Comparison of ENCODE assay signal across 16 cellular contexts in the genomic region with DNA sequence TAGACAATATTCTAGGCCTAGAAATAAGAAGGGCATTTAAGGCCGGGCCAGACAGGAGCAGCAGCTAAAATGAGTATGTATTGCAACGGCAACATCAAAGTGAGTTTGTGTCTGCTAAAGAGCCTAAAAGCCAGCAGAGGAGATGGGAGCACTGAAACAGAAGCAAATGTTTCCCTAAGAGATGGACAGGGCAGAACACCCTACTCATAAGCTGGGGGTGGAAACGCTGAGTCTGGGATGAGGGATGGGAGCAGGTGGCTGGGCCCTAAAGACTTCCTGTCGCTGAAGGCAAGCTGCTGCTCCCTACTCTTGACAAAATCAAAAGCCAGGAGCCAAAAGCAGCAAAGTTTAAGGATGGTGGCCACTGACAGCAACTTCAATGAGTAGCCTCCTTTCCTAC. TPM values are rescaled to one million over a fixed set of nuclear protein-coding genes. Genes with fewer than 3 reads are reported as not detected.
DNase-seq lines count a peak whose midpoint lies in the region; ATAC-seq, FAIRE-seq and TF ChIP-seq lines count a peak whose summit lies in the region.
"Had no signal": no experiment of that assay in that cellular context is flagged by ENCODE, and none has a peak within 500 bp of the region (broad histone marks: within the 10 kb centered on the region; RNA-seq: fewer than 3 reads in every experiment).

No MANE protein-coding gene starts in this region.

- H3K27me3 ChIP-seq in right lobe of liver: no peaks in the 10 kb centered on the region
- no peaks in the 10 kb centered on the region for H3K27me3 ChIP-seq in HepG2 (ENCODE audit: control insufficient read depth in 1 of 2, insufficient read depth in 2 of 2, low read length in 2 of 2)
- H3K27me3 ChIP-seq in neural progenitor cell: no peaks in the 10 kb centered on the region
- H3K27me3 ChIP-seq in aorta (ENCODE audit: control insufficient read depth in 1 of 2, insufficient read depth in 2 of 2, low read length in 1 of 2): no peaks in the 10 kb centered on the region
- H3K27me3 ChIP-seq: left lung had no signal

- no peaks in the 10 kb centered on the region for H3K9me3 Mint-ChIP-seq in neural progenitor cell

- H3K9ac ChIP-seq in HepG2 (ENCODE audit: insufficient read depth, low read depth, low read length) (no peak overlapping the region), neural progenitor cell (no peak overlapping the region)

- no peak for ATAC-seq in right lobe of liver
- no peak; the same call in 2 of the 3 replicates for ATAC-seq in HepG2
- no peak for ATAC-seq in aorta (ENCODE audit: low FRiP score)
- ATAC-seq in HG03354 (IDR thresholded peaks at IDR 0.05; ENCODE audit: poor library complexity, severe bottlenecking, unreplicated experiment): no peak
- ATAC-seq: K562 had no signal

- intact Hi-C loops in right lobe of liver (cut with DNase I): no loop called here
- intact Hi-C loops in HepG2 (cut with micrococcal nuclease; ENCODE audit: unreplicated experiment): no loop called here
- intact Hi-C loops in aorta (cut with DNase I): no loop called here

- DNase-seq in right lobe of liver (no peak), HepG2 (ENCODE audit: low spot score) (no peak), cerebellar cortex (ENCODE audit: low spot score) (peak; percentile 50), neural progenitor cell (ENCODE audit: low spot score) (no peak), aorta (no peak), UCSD-AML1 (lab: John Stamatoyannopoulos, UW; ENCODE audit: unreplicated experiment) (no peak), RCC 7860 (ENCODE audit: low spot score) (no peak)
- DNase-seq: activated CD8-positive, alpha-beta memory T cell treated with anti-CD3 and anti-CD28 coated beads for 24 hours; activated naive CD4-positive, alpha-beta T cell treated with anti-CD3 and anti-CD28 coated beads, Interleukin-2, amount 50 U/mL, for 16 hours; hippocampal formation; left lung; NCI-H1436; T1000 had no signal

- CTCF ChIA-PET in HepG2 (lab: Yijun Ruan, JAX; ENCODE audit: low intra/inter-chr PET ratio, low total read pairs): no interaction called here

- H4K20me1 ChIP-seq in HepG2 (ENCODE audit: insufficient read depth, low read length) (no peaks in the 10 kb centered on the region), neural progenitor cell (ENCODE audit: low read depth) (peaks cover 11% of the 10 kb centered on the region)

- H3K4me1 Mint-ChIP-seq in neural progenitor cell: peaks cover 11% of the 10 kb centered on the region

- H3K36me3 ChIP-seq in right lobe of liver (no peaks in the 10 kb centered on the region), HepG2 (replicated peaks in 1 of 2; ENCODE audit: control insufficient read depth in 1 of 2, insufficient read depth in 2 of 2, low read length in 2 of 2) (peaks cover 11 to 60% of the 10 kb centered on the region in 2 experiments), neural progenitor cell (no peaks in the 10 kb centered on the region), aorta (ENCODE audit: control insufficient read depth in 1 of 2, insufficient read depth in 2 of 2, low read length in 1 of 2) (no peaks in the 10 kb centered on the region)

- H3K9me3 ChIP-seq in right lobe of liver: no peaks in the 10 kb centered on the region
- no peaks in the 10 kb centered on the region for H3K9me3 ChIP-seq in HepG2 (ENCODE audit: low read length)
- no peaks in the 10 kb centered on the region for H3K9me3 ChIP-seq in neural progenitor cell (ENCODE audit: low read depth)
- H3K9me3 ChIP-seq in aorta (ENCODE audit: control insufficient read depth, low read length): no peaks in the 10 kb centered on the region
- H3K9me3 ChIP-seq: left lung had no signal

- H3K36me3 Mint-ChIP-seq in neural progenitor cell: peaks cover 10% of the 10 kb centered on the region

- no peak for FAIRE-seq in HepG2 (lab: Jason Lieb, UNC)
- no peak for FAIRE-seq in RCC 7860 (lab: Jason Lieb, UNC)
- FAIRE-seq: K562, urothelium cell line had no signal

- 54% methylated on average over 3 of the region's 4 CpGs for WGBS in right lobe of liver (ENCODE audit: insufficient coverage, low coverage, low lambda C conversion rate, missing lambda C conversion rate)
- 89% methylated on average over 4 of the region's 4 CpGs for WGBS in HepG2 (ENCODE audit: low lambda C conversion rate)
- 83 to 85% methylated on average over 4 of the region's 4 CpGs for WGBS in aorta, 2 donors

- no peak for TF ChIP-seq EP300 in HepG2 (IDR thresholded peaks at IDR 0.05; ENCODE audit: low read depth in 2 of 2, low read length in 2 of 2)
- no peak for TF ChIP-seq EP300 in HepG2 (CRISPR knock-in tag; IDR thresholded peaks at IDR 0.05; ENCODE audit: borderline replicate concordance)

- H3K4me3 Mint-ChIP-seq in neural progenitor cell: no peak overlapping the region

- no peaks in the 10 kb centered on the region for H3K27me3 Mint-ChIP-seq in neural progenitor cell (ENCODE audit: insufficient read depth, low read depth)

- H2AFZ ChIP-seq in HepG2 (ENCODE audit: low read length) (no peak overlapping the region), neural progenitor cell (replicated peaks) (no peak overlapping the region)

- no peaks in the 10 kb centered on the region for H3K79me2 ChIP-seq in HepG2 (ENCODE audit: insufficient read depth, low read length)
- no peaks in the 10 kb centered on the region for H3K79me2 ChIP-seq in neural progenitor cell (ENCODE audit: low read depth)

- no peak overlapping the region for H3K4me3 ChIP-seq in right lobe of liver
- no peak overlapping the region for H3K4me3 ChIP-seq in HepG2 (replicated peaks in 1 of 3; ENCODE audit: insufficient read depth in 1 of 3, low read depth in 2 of 3, low read length in 3 of 3)
- H3K4me3 ChIP-seq in neural progenitor cell: no peak overlapping the region
- no peak overlapping the region for H3K4me3 ChIP-seq in aorta (ENCODE audit: low read length in 2 of 2)
- H3K4me3 ChIP-seq: K562, left lung had no signal

- H3K27ac ChIP-seq in right lobe of liver: peak overlapping the region; percentile 44 to 83 (median 62)
- no peak overlapping the region for H3K27ac ChIP-seq in HepG2 (ENCODE audit: extremely low read length, insufficient read depth, low read length)
- peak overlapping the region; percentile 58 for H3K27ac ChIP-seq in neural progenitor cell
- peak overlapping the region; percentile 17 to 20 for H3K27ac ChIP-seq in aorta (ENCODE audit: low read depth in 1 of 2, low read length in 2 of 2)
- H3K27ac ChIP-seq: left lung had no signal

- in situ Hi-C loops in HepG2 (cut with HindIII; ENCODE audit: extremely low pct_ligation_motif_present, low pct_unique_long_range_greater_than_20kb): no loop called here

- no peak for TF ChIP-seq CTCF in right lobe of liver (IDR thresholded peaks at IDR 0.05)
- no peak for TF ChIP-seq CTCF in HepG2 (CRISPR knock-in tag; IDR thresholded peaks at IDR 0.05)
- no peak for TF ChIP-seq CTCF in neural progenitor cell (IDR thresholded peaks at IDR 0.05)

- H3F3A ChIP-seq in neural progenitor cell (ENCODE audit: low read depth): peaks cover 14% of the 10 kb centered on the region

- POLR2A ChIA-PET in HepG2 (lab: Yijun Ruan, JAX): no interaction called here

- no peak overlapping the region for H3K4me2 ChIP-seq in HepG2 (ENCODE audit: low read depth, low read length)
- peak overlapping the region; percentile 53 for H3K4me2 ChIP-seq in neural progenitor cell

- H3K4me1 ChIP-seq in right lobe of liver (peaks cover 0 to 40% (median 2%) of the 10 kb centered on the region in 4 donors), HepG2 (ENCODE audit: insufficient read depth, low read length) (no peaks in the 10 kb centered on the region), neural progenitor cell (peaks cover 16% of the 10 kb centered on the region), aorta (ENCODE audit: control insufficient read depth in 1 of 2, insufficient read depth in 2 of 2, low read length in 2 of 2) (peaks cover 0 to 8% of the 10 kb centered on the region in 2 donors)

- BruUV-seq in HepG2 (replicated peaks; lab: Mats Ljungman, UMichigan): no TSS peak

- no peak overlapping the region for H3K27ac Mint-ChIP-seq in neural progenitor cell

- TF ChIP-seq RAD21 in HepG2 (CRISPR knock-in tag; IDR thresholded peaks at IDR 0.05): no peak

- no peak for TF ChIP-seq POLR2A in right lobe of liver (IDR thresholded peaks at IDR 0.05)
- TF ChIP-seq POLR2A in HepG2 (IDR thresholded peaks at IDR 0.05; ENCODE audit: insufficient read depth in 1 of 2, low read depth in 2 of 2, low read length in 2 of 2): peak in 1 of 2 experiments; percentile 36; a peak in 1 of 4 replicates

TF ChIP-seq in HepG2, 621 proteins besides CTCF, POLR2A, EP300 and RAD21 (continues in another document):
- TF ChIP-seq MIXL1 (CRISPR knock-in tag; IDR thresholded peaks at IDR 0.05) (no peak), GLI4 (CRISPR knock-in tag; IDR thresholded peaks at IDR 0.05; ENCODE audit: borderline replicate concordance) (no peak)

RNA-seq across cellular contexts. Expression of a gene that starts 40.5 kb away (rescaled TPM):
- total RNA-seq in right lobe of liver (1 to 10 TPM; 1.8 to 5.7 (median 3.0) TPM), HepG2 (2016; rRNA removed; fragmentation: Illumina TruSeq; extraction: Trizol) (1.6 and 2.2 TPM in 2 replicates), neural progenitor cell (ENCODE audit: low replicate concordance) (2.4 and 6.9 TPM in 2 replicates), aorta (10 to 100 TPM in 1 of 2 donors, 1 to 10 TPM in 1; 9.5 to 11.2 TPM)
- total RNA-seq in HepG2 (2016; cell fraction: cytosol; rRNA removed; fragmentation: Illumina TruSeq; extraction: Trizol; ENCODE audit: low read depth): 0.10 and 0.26 TPM in 2 replicates
- total RNA-seq in HepG2 (2016; cell fraction: insoluble cytoplasmic fraction; rRNA removed; fragmentation: Illumina TruSeq; extraction: Trizol): 1.6 and 2.0 TPM in 2 replicates
- total RNA-seq in HepG2 (2016; cell fraction: membrane; rRNA removed; fragmentation: Illumina TruSeq; extraction: Trizol): 0.93 and 0.96 TPM in 2 replicates
- total RNA-seq in HepG2 (2016; cell fraction: nucleus; rRNA removed; fragmentation: Illumina TruSeq; extraction: Trizol): 0.56 and 0.59 TPM in 2 replicates
- polyA plus RNA-seq in HepG2 (2011; rRNA removed) (0.84 and 1.3 TPM in 2 replicates), aorta (10 to 100 TPM in 1 of 2 donors, 1 to 10 TPM in 1; 9.4 to 13.0 TPM)
- 0.63 and 1.1 TPM in 2 replicates for polyA plus RNA-seq in HepG2 (2011; cell fraction: cytosol; rRNA removed)
- polyA plus RNA-seq in HepG2 (2011; cell fraction: nucleus; rRNA removed): 0.40 TPM in 1 of 2 replicates, not detected in the other
- 2.0 TPM in 2 replicates for polyA plus RNA-seq in HepG2 (2012)
- 0.28 and 0.31 TPM in 2 replicates for polyA plus RNA-seq in HepG2 (2016; cell fraction: cytosol; fragmentation: Illumina TruSeq; extraction: Trizol; ENCODE audit: low read depth)
- polyA plus RNA-seq in HepG2 (2016; cell fraction: insoluble cytoplasmic fraction; fragmentation: Illumina TruSeq; extraction: Trizol; ENCODE audit: low read depth): 3.4 and 4.3 TPM in 2 replicates
- 0.58 and 0.73 TPM in 2 replicates for polyA plus RNA-seq in HepG2 (2016; cell fraction: membrane; fragmentation: Illumina TruSeq; extraction: Trizol; ENCODE audit: low read depth)
- 1.4 and 1.7 TPM in 2 replicates for polyA plus RNA-seq in HepG2 (2016; cell fraction: nucleus; fragmentation: Illumina TruSeq; extraction: Trizol; ENCODE audit: insufficient read depth, low read depth)
- 0.16 TPM in 1 of 2 replicates, not detected in the other for polyA minus RNA-seq in HepG2 (2011; rRNA and poly(A)+ RNA removed; ENCODE audit: low replicate concordance)
- polyA minus RNA-seq in HepG2 (2011; cell fraction: cytosol; rRNA and poly(A)+ RNA removed): 0.44 and 0.49 TPM in 2 replicates
- 0.52 and 0.87 TPM in 2 replicates for polyA minus RNA-seq in HepG2 (2011; cell fraction: nucleus; rRNA and poly(A)+ RNA removed)
